1 cellular context compared by ENCODE assay signal in the genomic region with DNA sequence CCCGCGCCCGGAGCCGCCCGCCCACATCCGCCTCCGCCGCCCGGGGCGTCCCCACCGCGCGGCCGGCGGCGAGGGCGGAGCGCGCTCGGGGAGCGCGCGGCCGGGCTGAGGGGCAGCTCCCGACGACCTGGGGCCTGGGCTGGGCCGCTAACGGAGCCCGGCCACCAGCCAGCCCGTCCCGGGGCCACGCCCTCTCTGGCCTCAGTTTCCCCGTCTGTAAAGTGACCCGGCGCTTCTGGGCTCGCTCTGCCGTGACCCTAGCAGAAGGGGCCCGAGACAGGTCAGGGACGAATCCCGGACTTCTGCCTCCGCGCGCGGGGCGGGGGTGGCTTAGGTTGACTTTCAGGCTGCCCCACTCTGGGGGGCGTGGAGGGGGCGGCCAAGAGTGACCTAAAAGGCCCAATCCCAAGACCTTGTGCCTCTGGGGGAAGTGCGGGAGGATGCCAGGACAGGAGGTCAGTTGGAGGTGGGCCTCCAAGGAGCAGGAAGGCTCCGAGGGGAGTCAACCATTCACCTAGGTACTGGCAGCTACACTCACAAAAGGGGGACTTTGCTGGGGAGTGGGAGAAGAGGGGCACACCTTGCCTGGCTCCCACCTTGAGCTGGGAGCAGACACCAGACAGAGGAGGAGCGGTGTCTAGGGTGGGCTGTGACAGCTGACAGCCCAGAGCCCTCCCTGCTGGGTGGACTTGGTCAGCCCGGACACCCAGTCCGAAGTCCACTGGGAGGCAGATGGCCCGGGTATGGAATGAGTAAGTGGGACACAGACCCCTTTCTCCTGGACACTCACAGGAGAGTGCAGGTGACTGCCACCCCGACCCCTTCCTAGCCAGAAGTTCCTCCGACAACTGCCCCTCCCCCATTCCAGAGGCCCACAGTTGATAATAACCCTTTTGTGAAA.
A peak's percentile ranks its signal among the peaks of the same experiment; 100 is the strongest.
TF ChIP-seq lines count a peak whose summit lies in the region.

No MANE protein-coding gene starts in this region.

TF ChIP-seq in endothelial cell of umbilical vein, 7 proteins besides CTCF, POLR2A, EP300 and RAD21:
- TF ChIP-seq EZH2 (IDR thresholded peaks at IDR 0.05; ENCODE audit: borderline replicate concordance, low read depth, low read length, severe bottlenecking): no peak
- no peak for TF ChIP-seq FOS (IDR thresholded peaks at IDR 0.05; ENCODE audit: borderline replicate concordance, insufficient read depth, low read length)
- no peak for TF ChIP-seq MYC (IDR thresholded peaks at IDR 0.05; ENCODE audit: low read depth, low read length)
- TF ChIP-seq MAX (IDR thresholded peaks at IDR 0.05; ENCODE audit: insufficient read depth, insufficient read length): no peak
- no peak for TF ChIP-seq JUN (IDR thresholded peaks at IDR 0.05; ENCODE audit: borderline replicate concordance, insufficient read depth, insufficient read length, low read depth)
- TF ChIP-seq GATA2 (IDR thresholded peaks at IDR 0.05; ENCODE audit: insufficient read depth, insufficient read length, low read depth, low read length): no peak
- peak; percentile 50 for TF ChIP-seq POLR2AphosphoS5 (IDR thresholded peaks at IDR 0.05; ENCODE audit: insufficient read depth, low read depth, low read length)
